Comparison of ENCODE assay signal across 9 cellular contexts in the genomic region with DNA sequence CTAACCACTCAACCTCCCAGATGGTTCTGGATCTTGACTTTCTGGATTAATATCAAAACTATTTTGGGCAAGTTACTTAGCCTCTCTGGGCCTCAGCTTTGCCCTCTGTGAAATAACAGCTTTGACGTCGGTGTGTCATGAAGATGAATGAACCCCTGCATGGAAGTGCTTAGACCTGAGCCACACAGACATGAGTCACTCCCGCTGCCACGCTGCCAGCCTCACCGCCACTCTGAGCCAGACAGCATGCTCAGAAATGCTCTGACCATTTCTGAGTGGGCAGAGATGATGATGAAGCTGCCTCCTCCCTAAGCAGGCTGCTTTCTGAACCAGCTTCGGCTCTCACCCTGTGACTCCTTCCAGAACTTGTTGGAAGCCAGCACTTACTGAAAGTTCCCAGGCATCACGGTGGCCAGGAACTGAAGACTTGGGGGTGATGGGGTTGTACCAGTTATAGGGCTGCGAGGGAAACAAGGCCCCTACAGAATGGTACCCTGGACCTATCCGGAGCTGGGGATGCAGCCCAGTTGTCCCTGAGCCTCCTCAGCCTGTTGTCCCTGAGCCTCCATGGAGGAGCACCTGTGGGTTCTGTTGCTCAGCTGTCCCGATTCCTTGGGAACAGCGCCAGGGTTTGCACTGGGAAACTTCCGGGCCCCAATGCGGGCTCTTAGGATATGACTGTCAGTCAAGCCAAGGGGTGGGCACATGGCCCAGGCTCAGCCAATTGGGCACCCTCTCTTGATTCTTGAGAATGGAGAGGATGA. TPM values are rescaled to one million over a fixed set of nuclear protein-coding genes. Genes with fewer than 3 reads are reported as not detected.
DNase-seq lines count a peak whose midpoint lies in the region; TF ChIP-seq lines count a peak whose summit lies in the region.
"Had no signal": no experiment of that assay in that cellular context is flagged by ENCODE, and none has a peak within 500 bp of the region (broad histone marks: within the 10 kb centered on the region; RNA-seq: fewer than 3 reads in every experiment).

No MANE protein-coding gene starts in this region.

- no peak for TF ChIP-seq CTCF in GM13976 (IDR thresholded peaks at IDR 0.05; ENCODE audit: borderline replicate concordance, control extremely low read depth, extremely low read depth, insufficient read depth, missing control alignments)
- no peak for TF ChIP-seq CTCF in suprapubic skin (IDR thresholded peaks at IDR 0.05)

- H3K27ac ChIP-seq in suprapubic skin = no peak overlapping the region
- H3K27ac ChIP-seq: SK-N-MC had no signal

- 22% methylated on average over 10 of the region's 13 CpGs for WGBS in suprapubic skin

- H3K9me3 ChIP-seq in suprapubic skin = no peaks in the 10 kb centered on the region

- no peak for TF ChIP-seq EP300 in suprapubic skin (IDR thresholded peaks at IDR 0.05)

- no peak for TF ChIP-seq POLR2A in suprapubic skin (IDR thresholded peaks at IDR 0.05)

- H3K4me1 ChIP-seq in suprapubic skin = peaks cover 10% of the 10 kb centered on the region

- no peaks in the 10 kb centered on the region for H3K36me3 ChIP-seq in suprapubic skin

- peaks cover 16% of the 10 kb centered on the region for H3K27me3 ChIP-seq in suprapubic skin

- DNase-seq in activated effector memory CD4-positive, alpha-beta T cell treated with anti-CD3 and anti-CD28 coated beads, Interleukin-2, amount 50 U/mL, for 16 hours = peak; percentile 88
- no peak for DNase-seq in activated effector memory CD4-positive, alpha-beta T cell treated with Interleukin-2 at 50 U/mL for 16 hours
- DNase-seq in activated naive CD4-positive, alpha-beta T cell treated with anti-CD3 and anti-CD28 coated beads, Interleukin-2, amount 50 U/mL, for 16 hours = peak; percentile 68
- peak; percentile 30 for DNase-seq in inferior parietal cortex (ENCODE audit: extremely low spot score)
- peak; percentile 51 for DNase-seq in superior temporal gyrus (ENCODE audit: extremely low spot score)
- DNase-seq in NCI-H1092 (lab: John Stamatoyannopoulos, UW) = no peak
- DNase-seq in GM13976 (ENCODE audit: low spot score) = no peak
- DNase-seq in suprapubic skin (ENCODE audit: low spot score in 2 of 2) = no peak

- no peak overlapping the region for H3K4me3 ChIP-seq in suprapubic skin
- H3K4me3 ChIP-seq: SK-N-MC had no signal

- in situ Hi-C loops in GM13976 (cut with MboI; ENCODE audit: low sequenced_read_pairs, unreplicated experiment) = loop anchor here (25.0 kb wide), 1 partner anchor 1142 kb away; no protein-coding TSS in a partner anchor

RNA-seq across cellular contexts. Expression of gene CCDC197, which starts 2.0 kb away (rescaled TPM):
- not detected for total RNA-seq in suprapubic skin

RNA-seq across cellular contexts. Expression of gene ASB2, which starts 18.7 kb away (rescaled TPM):
- 1 to 10 TPM in 2 of 4 donors, under 1 TPM in 2; 0.79 to 2.5 (median 0.95) TPM for total RNA-seq in suprapubic skin

RNA-seq across cellular contexts. Expression of gene OTUB2, which starts 31.0 kb away (rescaled TPM):
- total RNA-seq in suprapubic skin = 10 to 100 TPM in 3 of 4 donors, 1 to 10 TPM in 1; 7.2 to 35.5 (median 14.3) TPM

Comparison
In these comparisons a context has a peak if more than half of its experiments do, and no peak if none do; other contexts are left out.
1. DNase-seq: peak in activated effector memory CD4-positive, alpha-beta T cell treated with anti-CD3 and anti-CD28 coated beads, Interleukin-2, amount 50 U/mL, for 16 hours (single experiment), activated naive CD4-positive, alpha-beta T cell treated with anti-CD3 and anti-CD28 coated beads, Interleukin-2, amount 50 U/mL, for 16 hours (single experiment), inferior parietal cortex (single experiment) and superior temporal gyrus (single experiment); none in activated effector memory CD4-positive, alpha-beta T cell treated with Interleukin-2 at 50 U/mL for 16 hours (single experiment), NCI-H1092 (single experiment), GM13976 (single experiment) and suprapubic skin (0 of 2).